ENCODE assay signal across 8 cellular contexts in genomic region chr6:52407467-52407866, GRCh38. TPM values are rescaled to one million over a fixed set of nuclear protein-coding genes. Genes with fewer than 3 reads are reported as not detected.
DNase-seq lines count a peak whose midpoint lies in the region; ATAC-seq and TF ChIP-seq lines count a peak whose summit lies in the region.

No MANE protein-coding gene starts in this region.

- CTCF ChIA-PET in CD4-positive, alpha-beta memory T cell (lab: Charles Lee; ENCODE audit: partially characterized antibody), result interaction anchor here (0.6 to 14.8 kb wide), 15 partner anchors 9 to 258 kb away, joined by 3 to 287 read pairs (median 4); partner anchors contain the start of genes EFHC1, MCM3 and PAQR8
- CTCF ChIA-PET in Panc1 (lab: Charles Lee), result interaction anchor here (0.5 to 1.0 kb wide), 30 partner anchors 8 to 1288 kb away, joined by 3 to 18 read pairs (median 5); no protein-coding TSS in a partner anchor

- no peak overlapping the region for H3K27ac ChIP-seq in CD4-positive, alpha-beta memory T cell (ENCODE audit: low read depth, low read length)
- H3K27ac ChIP-seq in Karpas-422 (ENCODE audit: low read length) (no peak overlapping the region), Panc1 (ENCODE audit: low read length) (no peak overlapping the region), parathyroid adenoma (no peak overlapping the region)

- ATAC-seq in GM18909 (IDR thresholded peaks at IDR 0.05; ENCODE audit: poor library complexity, unreplicated experiment), result peak; percentile 77
- peak; percentile 85 for ATAC-seq in Panc1

- H2AFZ ChIP-seq in Karpas-422 (ENCODE audit: low read length) (no peak overlapping the region), parathyroid adenoma (no peak overlapping the region)

- no peaks in the 10 kb centered on the region for H3K9me2 ChIP-seq in Karpas-422 (replicated peaks; ENCODE audit: insufficient read depth, low read length)

- no TSS peak for BruUV-seq in Panc1 (replicated peaks; lab: Mats Ljungman, UMichigan)

- no peaks in the 10 kb centered on the region for H3K27me3 Mint-ChIP-seq in CD4-positive, alpha-beta memory T cell

- H3K9ac ChIP-seq in Karpas-422 (ENCODE audit: low read length) (no peak overlapping the region), parathyroid adenoma (no peak overlapping the region)

- H3K79me2 ChIP-seq in Karpas-422 (ENCODE audit: low read length) (no peaks in the 10 kb centered on the region), parathyroid adenoma (no peaks in the 10 kb centered on the region)

- H3K4me3 ChIP-seq in CD4-positive, alpha-beta memory T cell (ENCODE audit: low read length in 2 of 2), result no peak overlapping the region
- H3K4me3 ChIP-seq in Karpas-422 (ENCODE audit: low read length) (no peak overlapping the region), Panc1 (ENCODE audit: low read depth in 2 of 2, low read length in 2 of 2) (no peak overlapping the region), parathyroid adenoma (ENCODE audit: low read depth, low read length) (no peak overlapping the region)

- H3K9me3 ChIP-seq in CD4-positive, alpha-beta memory T cell (ENCODE audit: control insufficient read depth in 1 of 2, low read length in 2 of 2), result no peaks in the 10 kb centered on the region
- H3K9me3 ChIP-seq in Karpas-422 (ENCODE audit: low read length), result no peaks in the 10 kb centered on the region
- no peaks in the 10 kb centered on the region for H3K9me3 ChIP-seq in Panc1 (ENCODE audit: control insufficient read depth, insufficient read depth, low read depth, low read length)
- no peaks in the 10 kb centered on the region for H3K9me3 ChIP-seq in parathyroid adenoma (ENCODE audit: control insufficient read depth, low read length)

- no peaks in the 10 kb centered on the region for H3K27me3 ChIP-seq in CD4-positive, alpha-beta memory T cell (ENCODE audit: insufficient read depth, low read length)
- H3K27me3 ChIP-seq in Karpas-422 (ENCODE audit: low read length), result no peaks in the 10 kb centered on the region
- H3K27me3 ChIP-seq in Panc1 (ENCODE audit: control insufficient read depth, insufficient read depth, low read length), result no peaks in the 10 kb centered on the region
- H3K27me3 ChIP-seq in parathyroid adenoma (ENCODE audit: control insufficient read depth, insufficient read depth, low read length), result no peaks in the 10 kb centered on the region

- peak; percentile 69; the same call in 1 of the 2 replicates for TF ChIP-seq CTCF in Panc1 (IDR thresholded peaks at IDR 0.05)
- TF ChIP-seq CTCF in parathyroid adenoma (IDR thresholded peaks at IDR 0.05), result peak; percentile 31

- H3K36me3 Mint-ChIP-seq in CD4-positive, alpha-beta memory T cell, result peaks cover 31 to 33% of the 10 kb centered on the region in 2 donors

- H4K20me1 ChIP-seq in Karpas-422 (ENCODE audit: insufficient read depth, low read depth, low read length), result no peaks in the 10 kb centered on the region

- H3K36me3 ChIP-seq in CD4-positive, alpha-beta memory T cell (ENCODE audit: insufficient read depth, low read length), result peaks cover 18% of the 10 kb centered on the region
- no peaks in the 10 kb centered on the region for H3K36me3 ChIP-seq in Karpas-422 (ENCODE audit: insufficient read depth, low read length)
- no peaks in the 10 kb centered on the region for H3K36me3 ChIP-seq in Panc1 (ENCODE audit: control insufficient read depth, insufficient read depth, low read length)
- no peaks in the 10 kb centered on the region for H3K36me3 ChIP-seq in parathyroid adenoma (ENCODE audit: control insufficient read depth, insufficient read depth, low read length)

- peaks cover 0 to 22% (median 11%) of the 10 kb centered on the region in 4 donors for H3K4me1 Mint-ChIP-seq in CD4-positive, alpha-beta memory T cell

- no peaks in the 10 kb centered on the region for H3K4me1 ChIP-seq in CD4-positive, alpha-beta memory T cell (ENCODE audit: insufficient read depth, low read length)
- no peaks in the 10 kb centered on the region for H3K4me1 ChIP-seq in Karpas-422 (ENCODE audit: low read length)
- no peaks in the 10 kb centered on the region for H3K4me1 ChIP-seq in Panc1 (ENCODE audit: control insufficient read depth, insufficient read depth, low read length)
- H3K4me1 ChIP-seq in parathyroid adenoma, result no peaks in the 10 kb centered on the region

- in situ Hi-C loops in Panc1 (cut with HindIII; ENCODE audit: low pct_unique_long_range_greater_than_20kb, low sequenced_read_pairs), result loop anchor here (10.0 kb wide), 1 partner anchor 123 kb away; the partner anchor contains the start of gene MCM3

- DNase-seq in CD4-positive, alpha-beta memory T cell, result peak in 3 of 5 donors; percentile 35 to 43 (median 37)
- DNase-seq in Karpas-422, result peak; percentile 84
- no peak for DNase-seq in Panc1 (ENCODE audit: low read depth, low spot score)
- DNase-seq in epidermal melanocyte (ENCODE audit: insufficient read length, low spot score), result peak; percentile 64
- DNase-seq in activated gamma-delta T cell (lab: John Stamatoyannopoulos, UW), result no peak
- DNase-seq in activated CD4-positive, alpha-beta T cell treated with anti-CD3 and anti-CD28 coated beads, Interleukin-2, amount 50 U/mL, for 48 hours, result no peak

- no peaks in the 10 kb centered on the region for H3K9me3 Mint-ChIP-seq in CD4-positive, alpha-beta memory T cell

- H3K27ac Mint-ChIP-seq in CD4-positive, alpha-beta memory T cell, result peak overlapping the region in 6 of 7 donors; percentile 18 to 88 (median 62)

- H3K4me3 Mint-ChIP-seq in CD4-positive, alpha-beta memory T cell, result peak overlapping the region in 1 of 8 donors; percentile 13

- POLR2A ChIA-PET in CD4-positive, alpha-beta memory T cell (lab: Charles Lee; ENCODE audit: partially characterized antibody), result interaction anchor here (1.0 to 1.6 kb wide), 4 partner anchors 12 to 123 kb away, joined by 3 to 5 read pairs (median 4); partner anchors contain the start of genes EFHC1, MCM3 and PAQR8
- POLR2A ChIA-PET in Panc1 (lab: Charles Lee), result interaction anchor here (0.6 kb wide), 1 partner anchor 17 kb away, joined by 3 read pairs; no protein-coding TSS in a partner anchor

- intact Hi-C loops in CD4-positive, alpha-beta memory T cell (cut with micrococcal nuclease), result loop anchor here (2.0 to 10.0 kb wide), 2 partner anchors 243 to 255 kb away; no protein-coding TSS in a partner anchor
- intact Hi-C loops in Panc1 (cut with micrococcal nuclease; ENCODE audit: unreplicated experiment), result no loop called here

- H3K4me2 ChIP-seq in Karpas-422 (ENCODE audit: low read depth, low read length, poor library complexity, severe bottlenecking), result no peak overlapping the region
- no peak overlapping the region for H3K4me2 ChIP-seq in parathyroid adenoma (ENCODE audit: low read length)

RNA-seq across cellular contexts. Expression of gene EFHC1, which starts 12.7 kb away (rescaled TPM):
- total RNA-seq in CD4-positive, alpha-beta memory T cell, result 10 to 100 TPM in 1 of 2 experiments, 1 to 10 TPM in 1; 6.4 to 10.4 TPM
- polyA plus RNA-seq in CD4-positive, alpha-beta memory T cell, result 1 to 10 TPM; 1.5 to 1.8 TPM
- total RNA-seq in Karpas-422 (2014; rRNA removed; shearing (Covaris generic); ENCODE audit: low replicate concordance), result 22.5 and 44.0 TPM in 2 replicates
- 24.6 TPM for total RNA-seq in Panc1 (2021; ENCODE audit: unreplicated experiment)
- polyA plus RNA-seq in Panc1 (2012; ENCODE audit: insufficient read length), result 17.6 TPM

RNA-seq across cellular contexts. Expression of gene PAQR8, which starts 45.5 kb away (rescaled TPM):
- 10 to 100 TPM; 36.4 to 40.9 TPM for total RNA-seq in CD4-positive, alpha-beta memory T cell
- polyA plus RNA-seq in CD4-positive, alpha-beta memory T cell, result 10 to 100 TPM; 14.5 to 30.3 TPM
- total RNA-seq in Karpas-422 (2014; rRNA removed; shearing (Covaris generic); ENCODE audit: low replicate concordance), result 0.29 and 1.2 TPM in 2 replicates
- total RNA-seq in Panc1 (2021; ENCODE audit: unreplicated experiment), result 3.6 TPM
- polyA plus RNA-seq in Panc1 (2012; ENCODE audit: insufficient read length), result 2.3 TPM

Comparison
In these comparisons a context has a peak if more than half of its experiments do, and no peak if none do; other contexts are left out.
1. DNase-seq: peak in CD4-positive, alpha-beta memory T cell (3 of 5), Karpas-422 (single experiment) and epidermal melanocyte (single experiment); none in Panc1 (single experiment), activated gamma-delta T cell (single experiment) and activated CD4-positive, alpha-beta T cell treated with anti-CD3 and anti-CD28 coated beads, Interleukin-2, amount 50 U/mL, for 48 hours (0 of 2).